ENCODE assay signal across 1 cellular context in the genomic region with DNA sequence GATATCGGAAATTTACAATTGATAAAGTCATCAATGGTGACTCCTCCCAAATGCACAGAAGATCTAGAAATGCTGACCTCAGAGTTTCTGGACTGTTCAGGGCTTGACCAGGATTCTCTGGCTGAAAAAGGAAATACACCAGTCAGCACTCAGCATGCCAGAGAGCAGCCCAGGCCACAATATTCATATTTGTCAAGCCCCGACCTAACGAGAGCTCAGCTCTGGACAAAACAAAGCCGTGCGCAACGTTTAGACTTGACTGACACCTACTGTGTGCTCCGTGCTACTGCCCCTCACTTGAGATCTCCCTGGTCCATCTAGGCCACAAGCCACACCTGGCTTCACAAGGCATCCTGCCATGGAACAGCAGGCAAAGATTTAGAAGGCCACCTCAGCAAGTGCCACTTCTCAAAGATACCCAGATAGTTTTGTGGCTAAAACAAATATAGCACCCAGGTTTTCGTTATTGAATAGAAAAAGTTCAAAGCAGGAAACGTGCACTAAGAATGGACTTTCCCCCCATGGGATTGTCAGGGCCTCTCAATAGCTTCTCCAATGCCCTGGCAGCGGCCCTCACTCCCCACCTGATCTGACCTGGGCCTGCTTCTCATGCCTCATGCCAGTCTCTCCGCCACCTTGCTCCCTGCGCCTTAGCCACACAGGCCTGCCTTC.
A peak's percentile ranks its signal among the peaks of the same experiment; 100 is the strongest.
TF ChIP-seq lines count a peak whose summit lies in the region.

No MANE protein-coding gene starts in this region.

TF ChIP-seq in K562, 482 proteins besides CTCF, POLR2A, EP300 and RAD21 (continued from another document):
- TF ChIP-seq ZNF316 (IDR thresholded peaks at IDR 0.05): peak; percentile 44
- no peak for TF ChIP-seq BRD4 (IDR thresholded peaks at IDR 0.05)
- no peak for TF ChIP-seq TFAM (CRISPR knock-in tag; conservative IDR thresholded peaks at IDR 0.05)
- TF ChIP-seq CCAR2 (IDR thresholded peaks at IDR 0.05; ENCODE audit: low read depth, low read length): no peak
- TF ChIP-seq ZKSCAN1 (IDR thresholded peaks at IDR 0.05; ENCODE audit: low read depth, low read length): peak; percentile 80
- no peak for TF ChIP-seq ATF4 (CRISPR knock-in tag; IDR thresholded peaks at IDR 0.05)
- TF ChIP-seq THRAP3 (IDR thresholded peaks at IDR 0.05; ENCODE audit: borderline replicate concordance): no peak
